9 cellular contexts compared by ENCODE assay signal in the genomic region with DNA sequence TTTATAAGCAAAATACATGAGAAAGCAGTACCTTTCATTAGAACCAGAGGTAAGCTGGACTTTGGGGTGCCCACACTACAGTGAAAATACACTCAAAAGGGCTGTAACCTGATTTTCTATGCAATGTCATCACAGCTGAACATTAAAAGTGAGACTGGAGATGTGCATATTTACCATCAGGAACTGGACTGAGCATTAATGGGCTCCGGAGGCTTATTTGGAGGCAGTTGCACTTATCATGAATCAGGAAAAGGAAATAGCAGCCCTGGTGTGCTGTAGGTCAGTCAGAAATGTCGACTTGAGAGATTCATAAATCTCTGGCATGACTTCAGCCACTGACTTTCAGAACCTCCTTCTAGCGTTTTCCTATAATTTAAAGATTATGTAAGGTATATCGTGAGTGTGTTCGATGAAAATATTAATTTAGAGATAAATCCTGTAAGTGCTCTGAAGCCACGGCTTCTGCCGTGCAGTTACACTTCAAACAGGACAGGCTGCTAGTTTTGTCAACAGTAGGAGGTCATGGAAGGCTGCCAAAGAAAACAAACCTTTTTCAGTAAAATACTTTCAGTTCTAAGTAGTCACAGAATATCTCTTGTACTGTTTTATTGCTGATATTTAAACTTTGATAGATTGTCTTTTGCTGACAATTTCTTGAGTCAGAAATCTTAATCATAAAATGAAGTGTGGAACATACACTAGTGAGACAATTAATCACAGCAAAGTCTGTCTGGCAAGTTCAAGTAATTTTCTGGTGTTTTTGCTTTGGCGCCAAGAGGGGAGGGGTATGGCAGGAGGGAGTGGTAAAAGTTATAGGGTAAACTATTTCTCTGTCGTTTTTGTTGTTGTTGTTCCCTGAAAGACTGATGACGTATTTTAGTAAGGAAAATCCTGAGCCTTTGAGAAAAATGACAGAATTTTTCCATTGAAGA.
A peak's percentile ranks its signal among the peaks of the same experiment; 100 is the strongest.
DNase-seq lines count a peak whose midpoint lies in the region; ATAC-seq, FAIRE-seq and TF ChIP-seq lines count a peak whose summit lies in the region.
"Had no signal": no experiment of that assay in that cellular context is flagged by ENCODE, and none has a peak within 500 bp of the region (broad histone marks: within the 10 kb centered on the region; RNA-seq: fewer than 3 reads in every experiment).

No MANE protein-coding gene starts in this region.

- intact Hi-C loops in activated T-helper 1 cell treated with anti-CD3 and anti-CD28 coated beads, Interleukin-12 subunit alpha, Interleukin-12 subunit beta, Interleukin-2, Interleukin-4 antibody, amounts not matched to agents 30 ng/mL and 10 ng/mL and 1 ng/mL, durations not matched to agents 14 hours and 24 hours and 36 hours (cut with micrococcal nuclease): no loop called here

- peak overlapping the region; percentile 38 for H3K9ac ChIP-seq in skeletal muscle satellite cell (ENCODE audit: low read depth, low read length)

- peak overlapping the region; percentile 32 for H3K27ac Mint-ChIP-seq in HFFc6
- no peak overlapping the region for H3K27ac Mint-ChIP-seq in activated T-helper 1 cell treated with anti-CD3 and anti-CD28 coated beads, Interleukin-12 subunit alpha, Interleukin-12 subunit beta, Interleukin-2, Interleukin-4 antibody, amounts not matched to agents 30 ng/mL and 10 ng/mL and 1 ng/mL, durations not matched to agents 14 hours and 24 hours and 36 hours
- H3K27ac Mint-ChIP-seq in T-helper 17 cell: no peak overlapping the region

- H3K36me3 Mint-ChIP-seq in HFFc6 (ENCODE audit: low read depth): no peaks in the 10 kb centered on the region
- no peaks in the 10 kb centered on the region for H3K36me3 Mint-ChIP-seq in activated T-helper 1 cell treated with anti-CD3 and anti-CD28 coated beads, Interleukin-12 subunit alpha, Interleukin-12 subunit beta, Interleukin-2, Interleukin-4 antibody, amounts not matched to agents 30 ng/mL and 10 ng/mL and 1 ng/mL, durations not matched to agents 14 hours and 24 hours and 36 hours (ENCODE audit: low read depth)
- H3K36me3 Mint-ChIP-seq in T-helper 17 cell (ENCODE audit: low read depth): no peaks in the 10 kb centered on the region

- H3K9me3 ChIP-seq in skeletal muscle satellite cell (replicated peaks; ENCODE audit: low read length): no peaks in the 10 kb centered on the region
- no peaks in the 10 kb centered on the region for H3K9me3 ChIP-seq in T-helper 17 cell (ENCODE audit: control insufficient read depth, low read length, poor library complexity, severe bottlenecking)
- H3K9me3 ChIP-seq: neutrophil had no signal

- no peak for FAIRE-seq in RCC 7860 (lab: Jason Lieb, UNC)

- H3K27me3 ChIP-seq in foreskin keratinocyte: no peaks in the 10 kb centered on the region
- no peaks in the 10 kb centered on the region for H3K27me3 ChIP-seq in skeletal muscle satellite cell (ENCODE audit: control insufficient read depth, insufficient read depth, low read length)
- H3K27me3 ChIP-seq: neutrophil had no signal

- H3K4me1 ChIP-seq in foreskin keratinocyte (peaks cover 6% of the 10 kb centered on the region), skeletal muscle satellite cell (ENCODE audit: control insufficient read depth, insufficient read depth, low read length) (peaks cover 10% of the 10 kb centered on the region)

- peak overlapping the region; percentile 77 for H3K4me2 ChIP-seq in skeletal muscle satellite cell (ENCODE audit: low read length)

- H3K4me3 Mint-ChIP-seq in HFFc6 (peak overlapping the region; percentile 79), T-helper 17 cell (no peak overlapping the region)
- no peak overlapping the region for H3K4me3 Mint-ChIP-seq in activated T-helper 1 cell treated with anti-CD3 and anti-CD28 coated beads, Interleukin-12 subunit alpha, Interleukin-12 subunit beta, Interleukin-2, Interleukin-4 antibody, amounts not matched to agents 30 ng/mL and 10 ng/mL and 1 ng/mL, durations not matched to agents 14 hours and 24 hours and 36 hours

- H3K4me1 Mint-ChIP-seq in HFFc6 (ENCODE audit: low read depth) (peaks cover 24% of the 10 kb centered on the region), T-helper 17 cell (no peaks in the 10 kb centered on the region)
- no peaks in the 10 kb centered on the region for H3K4me1 Mint-ChIP-seq in activated T-helper 1 cell treated with anti-CD3 and anti-CD28 coated beads, Interleukin-12 subunit alpha, Interleukin-12 subunit beta, Interleukin-2, Interleukin-4 antibody, amounts not matched to agents 30 ng/mL and 10 ng/mL and 1 ng/mL, durations not matched to agents 14 hours and 24 hours and 36 hours (ENCODE audit: low read depth)

- H3K27me3 Mint-ChIP-seq in HFFc6 (ENCODE audit: insufficient read depth) (no peaks in the 10 kb centered on the region; the same call in 1 of the 2 replicates), T-helper 17 cell (no peaks in the 10 kb centered on the region)
- H3K27me3 Mint-ChIP-seq in activated T-helper 1 cell treated with anti-CD3 and anti-CD28 coated beads, Interleukin-12 subunit alpha, Interleukin-12 subunit beta, Interleukin-2, Interleukin-4 antibody, amounts not matched to agents 30 ng/mL and 10 ng/mL and 1 ng/mL, durations not matched to agents 14 hours and 24 hours and 36 hours (ENCODE audit: insufficient read depth): no peaks in the 10 kb centered on the region

- TF ChIP-seq CTCF in HFFc6 (IDR thresholded peaks at IDR 0.05) (no peak), foreskin keratinocyte (conservative IDR thresholded peaks at IDR 0.05) (no peak)

- peak overlapping the region; percentile 48 for H3K4me3 ChIP-seq in skeletal muscle satellite cell (ENCODE audit: low read length)

- H3K9me3 Mint-ChIP-seq in HFFc6: no peaks in the 10 kb centered on the region
- H3K9me3 Mint-ChIP-seq in activated T-helper 1 cell treated with anti-CD3 and anti-CD28 coated beads, Interleukin-12 subunit alpha, Interleukin-12 subunit beta, Interleukin-2, Interleukin-4 antibody, amounts not matched to agents 30 ng/mL and 10 ng/mL and 1 ng/mL, durations not matched to agents 14 hours and 24 hours and 36 hours: no peaks in the 10 kb centered on the region

- DNase-seq in HFFc6 (peak; percentile 33), RCC 7860 (ENCODE audit: low spot score) (peak; percentile 14), foreskin keratinocyte (peak in 1 of 2 donors; percentile 26), T-helper 17 cell (no peak)
- no peak for DNase-seq in activated T-helper 1 cell treated with anti-CD3 and anti-CD28 coated beads, Interleukin-12 subunit alpha, Interleukin-12 subunit beta, Interleukin-2, Interleukin-4 antibody, amounts not matched to agents 30 ng/mL and 10 ng/mL and 1 ng/mL, durations not matched to agents 14 hours and 24 hours and 36 hours (ENCODE audit: low spot score)

- no peak overlapping the region for H3K27ac ChIP-seq in foreskin keratinocyte
- H3K27ac ChIP-seq: neutrophil had no signal

- ATAC-seq in foreskin keratinocyte: peak; percentile 43
- ATAC-seq in HG03159 (IDR thresholded peaks at IDR 0.05; ENCODE audit: unreplicated experiment): no peak
- no peak for ATAC-seq in HG03439 (IDR thresholded peaks at IDR 0.05; ENCODE audit: unreplicated experiment)
- ATAC-seq in T-helper 17 cell: no peak

- H3K36me3 ChIP-seq in skeletal muscle satellite cell (ENCODE audit: insufficient read depth, low read length): no peaks in the 10 kb centered on the region
- H3K36me3 ChIP-seq: neutrophil had no signal

Comparison
In these comparisons a context has a peak if more than half of its experiments do, and no peak if none do; other contexts are left out.
1. DNase-seq: peak in HFFc6 (single experiment) and RCC 7860 (single experiment); none in activated T-helper 1 cell treated with anti-CD3 and anti-CD28 coated beads, Interleukin-12 subunit alpha, Interleukin-12 subunit beta, Interleukin-2, Interleukin-4 antibody, amounts not matched to agents 30 ng/mL and 10 ng/mL and 1 ng/mL, durations not matched to agents 14 hours and 24 hours and 36 hours (single experiment) and T-helper 17 cell (0 of 3).